8 cellular contexts compared by ENCODE assay signal in genomic region chr19:8571006-8571411, GRCh38. TPM values are rescaled to one million over a fixed set of nuclear protein-coding genes. Genes with fewer than 3 reads are reported as not detected.
A peak's percentile ranks its signal among the peaks of the same experiment; 100 is the strongest.
DNase-seq lines count a peak whose midpoint lies in the region; ATAC-seq and TF ChIP-seq lines count a peak whose summit lies in the region.

No MANE protein-coding gene starts in this region.

- peak; percentile 92 for DNase-seq in GM23248
- peak in 4 of 5 donors; percentile 17 to 84 (median 46) for DNase-seq in T-helper 1 cell
- DNase-seq in brain microvascular endothelial cell: peak; percentile 56
- DNase-seq in osteoblast (ENCODE audit: insufficient read length, low spot score, missing footprints): peak; percentile 92
- DNase-seq in NCI-H69 (lab: John Stamatoyannopoulos, UW): no peak

- no peaks in the 10 kb centered on the region for H3K9me2 ChIP-seq in GM23248 (ENCODE audit: insufficient read depth)

- no peak for TF ChIP-seq CTCF in brain microvascular endothelial cell (IDR thresholded peaks at IDR 0.05; ENCODE audit: low read depth, low read length, missing control alignments)
- TF ChIP-seq CTCF in osteoblast (IDR thresholded peaks at IDR 0.05; ENCODE audit: extremely low read depth, low read depth, low read length): no peak

- H3K36me3 ChIP-seq in GM23248 (ENCODE audit: low read depth): no peaks in the 10 kb centered on the region
- no peaks in the 10 kb centered on the region for H3K36me3 ChIP-seq in brain microvascular endothelial cell (replicated peaks)
- no peaks in the 10 kb centered on the region for H3K36me3 ChIP-seq in osteoblast (ENCODE audit: insufficient read depth, low read length)

- ATAC-seq in GM19395 (IDR thresholded peaks at IDR 0.05; ENCODE audit: unreplicated experiment): no peak
- ATAC-seq in GM19397 (IDR thresholded peaks at IDR 0.05; ENCODE audit: unreplicated experiment): no peak
- ATAC-seq in GM19467 (IDR thresholded peaks at IDR 0.05; ENCODE audit: unreplicated experiment): no peak

- in situ Hi-C loops in GM23248 (cut with MboI): no loop called here
- in situ Hi-C loops in brain microvascular endothelial cell (cut with HindIII; ENCODE audit: low pct_ligation_motif_present, low sequenced_read_pairs): no loop called here

- H2AFZ ChIP-seq in GM23248: peak overlapping the region; percentile 46; the same call in 1 of the 2 replicates
- peak overlapping the region; percentile 76 for H2AFZ ChIP-seq in osteoblast (ENCODE audit: low read length)

- 8 to 12% methylated on average over 5 of the region's 5 CpGs for WGBS in GM23248 (ENCODE audit: low coverage in 1 of 2, low lambda C conversion rate in 2 of 2, missing lambda C conversion rate in 2 of 2), 2 experiments

- H3K27ac ChIP-seq in GM23248 (peak overlapping the region; percentile 70), brain microvascular endothelial cell (no peak overlapping the region), osteoblast (ENCODE audit: low read depth, low read length) (no peak overlapping the region)

- H3F3A ChIP-seq in GM23248 (ENCODE audit: insufficient read depth): peaks cover 12% of the 10 kb centered on the region

- no peaks in the 10 kb centered on the region for H3K9me3 ChIP-seq in GM23248 (ENCODE audit: low read depth)
- H3K9me3 ChIP-seq in osteoblast (ENCODE audit: low read depth, low read length): no peaks in the 10 kb centered on the region

- peak overlapping the region; percentile 49 for H3K9ac ChIP-seq in GM23248

- peaks cover 38% of the 10 kb centered on the region for H3K4me1 ChIP-seq in GM23248 (ENCODE audit: insufficient read depth)
- H3K4me1 ChIP-seq in osteoblast (ENCODE audit: insufficient read depth, low read length): peaks cover 22% of the 10 kb centered on the region

- H4K20me1 ChIP-seq in GM23248 (ENCODE audit: insufficient read depth): no peaks in the 10 kb centered on the region
- H4K20me1 ChIP-seq in osteoblast (ENCODE audit: insufficient read depth, low read length): no peaks in the 10 kb centered on the region

- no peaks in the 10 kb centered on the region for H3K27me3 ChIP-seq in GM23248 (replicated peaks; ENCODE audit: insufficient read depth)
- H3K27me3 ChIP-seq in brain microvascular endothelial cell (replicated peaks): no peaks in the 10 kb centered on the region
- no peaks in the 10 kb centered on the region for H3K27me3 ChIP-seq in osteoblast (ENCODE audit: insufficient read depth, low read length)

- H3K4me2 ChIP-seq in GM23248 (ENCODE audit: unreplicated experiment) (peak overlapping the region; percentile 30), osteoblast (ENCODE audit: insufficient read depth, low read length) (peak overlapping the region; percentile 45)

- no peaks in the 10 kb centered on the region for H3K79me2 ChIP-seq in GM23248 (ENCODE audit: insufficient read depth)
- H3K79me2 ChIP-seq in osteoblast (ENCODE audit: insufficient read depth, low read length): no peaks in the 10 kb centered on the region

- peak overlapping the region; percentile 7; the same call in 1 of the 2 replicates for H3K4me3 ChIP-seq in GM23248
- no peak overlapping the region for H3K4me3 ChIP-seq in brain microvascular endothelial cell (ENCODE audit: low read depth, low read length)
- H3K4me3 ChIP-seq in osteoblast (ENCODE audit: insufficient read depth, low read length): peak overlapping the region; percentile 6

RNA-seq across cellular contexts. Expression of gene MYO1F, which starts 6.2 kb away (rescaled TPM):
- 0.54 and 9.0 TPM in 2 replicates for total RNA-seq in GM23248 (2014; rRNA removed; shearing (Covaris generic))
- polyA plus RNA-seq in GM23248 (2016; fragmentation: Nextera tagmentation; extraction: Ambion mirVana): 1.1 and 1.6 TPM in 2 replicates
- under 0.01 and 0.72 TPM in 2 replicates for total RNA-seq in osteoblast

RNA-seq across cellular contexts. Expression of gene ADAMTS10, which starts 39.5 kb away (rescaled TPM):
- 12.2 and 12.9 TPM in 2 replicates for total RNA-seq in GM23248 (2014; rRNA removed; shearing (Covaris generic))
- polyA plus RNA-seq in GM23248 (2016; fragmentation: Nextera tagmentation; extraction: Ambion mirVana): 3.5 and 4.3 TPM in 2 replicates
- 49.6 and 56.3 TPM in 2 replicates for total RNA-seq in osteoblast

RNA-seq across cellular contexts. Expression of gene ZNF414, which starts 57.0 kb away (rescaled TPM):
- total RNA-seq in GM23248 (2014; rRNA removed; shearing (Covaris generic)): 1.8 and 2.0 TPM in 2 replicates
- polyA plus RNA-seq in GM23248 (2016; fragmentation: Nextera tagmentation; extraction: Ambion mirVana): 13.0 and 13.8 TPM in 2 replicates
- 2.9 and 6.9 TPM in 2 replicates for total RNA-seq in osteoblast

RNA-seq across cellular contexts. Expression of gene NFILZ, which starts 59.4 kb away (rescaled TPM):
- not detected in 2 replicates for total RNA-seq in GM23248 (2014; rRNA removed; shearing (Covaris generic))
- polyA plus RNA-seq in GM23248 (2016; fragmentation: Nextera tagmentation; extraction: Ambion mirVana): not detected in 2 replicates
- total RNA-seq in osteoblast: not detected in 2 replicates
